ENCODE assay signal across 9 cellular contexts in the genomic region with DNA sequence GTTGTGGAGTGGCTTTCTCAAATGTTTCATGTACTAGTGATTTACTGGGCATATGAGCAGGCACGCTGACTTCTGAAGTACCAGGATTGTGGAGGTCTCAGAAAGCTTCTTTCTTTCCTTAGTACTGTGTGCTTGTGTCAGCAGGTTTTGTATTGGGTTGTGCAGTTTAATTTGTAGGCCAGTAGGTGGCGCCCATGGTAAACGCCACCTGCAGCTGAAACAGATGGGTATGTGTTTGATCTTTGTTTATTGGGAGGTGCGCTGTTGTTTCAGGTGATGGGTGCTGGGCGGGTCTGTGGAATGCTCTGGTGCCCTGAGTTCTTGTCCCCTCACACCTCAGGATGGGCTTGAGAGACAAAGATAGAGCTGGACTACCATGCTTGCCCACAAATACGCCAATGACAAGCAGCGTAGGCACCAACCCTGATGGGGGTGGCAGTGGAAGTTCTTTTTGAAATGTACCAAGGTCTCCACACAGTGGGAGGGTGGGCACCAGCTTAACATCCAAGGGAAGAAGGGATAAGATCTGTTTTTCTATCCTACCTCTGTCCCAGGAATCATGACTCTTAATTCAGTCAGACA.
DNase-seq lines count a peak whose midpoint lies in the region; ATAC-seq and TF ChIP-seq lines count a peak whose summit lies in the region.
"Had no signal": no experiment of that assay in that cellular context is flagged by ENCODE, and none has a peak within 500 bp of the region (broad histone marks: within the 10 kb centered on the region; RNA-seq: fewer than 3 reads in every experiment).

No MANE protein-coding gene starts in this region.

- DNase-seq in NCI-H146 (lab: John Stamatoyannopoulos, UW) (peak; percentile 58), WTC11 (ENCODE audit: low spot score) (peak; percentile 19), islet precursor cell (peak; percentile 57), aorta (no peak)

- no peak overlapping the region for H3K27ac Mint-ChIP-seq in WTC11
- H3K27ac Mint-ChIP-seq: T-cell had no signal

- POLR2A ChIA-PET in WTC11 (lab: Charles Lee), result no interaction called here

- WGBS in aorta, 2 donors, result 31 to 34% methylated on average over 7 of the region's 7 CpGs

- no peaks in the 10 kb centered on the region for H3K27me3 ChIP-seq in aorta (ENCODE audit: control insufficient read depth in 1 of 2, insufficient read depth in 2 of 2, low read length in 1 of 2)

- intact Hi-C loops in aorta (cut with DNase I), result no loop called here

- ATAC-seq in GM18502 (IDR thresholded peaks at IDR 0.05; ENCODE audit: poor library complexity, unreplicated experiment), result peak; percentile 96
- ATAC-seq in HG02798 (IDR thresholded peaks at IDR 0.05; ENCODE audit: poor library complexity, unreplicated experiment), result peak; percentile 85
- peak; percentile 78 for ATAC-seq in WTC11
- ATAC-seq in aorta (ENCODE audit: low FRiP score), result peak; percentile 57
- ATAC-seq in HG03521 (IDR thresholded peaks at IDR 0.05; ENCODE audit: unreplicated experiment), result no peak
- ATAC-seq: T-cell had no signal

- H3K9me3 Mint-ChIP-seq in WTC11, result no peaks in the 10 kb centered on the region
- H3K9me3 Mint-ChIP-seq: T-cell had no signal

- H3K4me3 ChIP-seq in aorta (ENCODE audit: low read length in 2 of 2), result no peak overlapping the region

- TF ChIP-seq CTCF in C4-2B (conservative IDR thresholded peaks at IDR 0.05) (peak; percentile 81), WTC11 (IDR thresholded peaks at IDR 0.05) (peak; percentile 26; the same call in 1 of the 2 replicates)

- H3K4me1 Mint-ChIP-seq in WTC11, result peaks cover 23% of the 10 kb centered on the region

- no peaks in the 10 kb centered on the region for H3K9me3 ChIP-seq in aorta (ENCODE audit: control insufficient read depth, low read length)

- no peaks in the 10 kb centered on the region for H3K4me1 ChIP-seq in aorta (ENCODE audit: control insufficient read depth in 1 of 2, insufficient read depth in 2 of 2, low read length in 2 of 2)

- no peaks in the 10 kb centered on the region for H3K36me3 Mint-ChIP-seq in WTC11
- H3K36me3 Mint-ChIP-seq: T-cell had no signal

- no peaks in the 10 kb centered on the region for H3K36me3 ChIP-seq in aorta (ENCODE audit: control insufficient read depth in 1 of 2, insufficient read depth in 2 of 2, low read length in 1 of 2)

- H3K27ac ChIP-seq in C4-2B (peak overlapping the region; percentile 25; the same call in 1 of the 2 replicates), aorta (ENCODE audit: low read depth in 1 of 2, low read length in 2 of 2) (no peak overlapping the region)

- CTCF ChIA-PET in WTC11 (lab: Charles Lee), result interaction anchor here (0.5 to 2.0 kb wide), 17 partner anchors 10 to 683 kb away, joined by 3 to 9 read pairs (median 3); a partner anchor contains a TSS

- H3K4me3 Mint-ChIP-seq in WTC11, result no peak overlapping the region
- H3K4me3 Mint-ChIP-seq: T-cell had no signal

- no peaks in the 10 kb centered on the region for H3K27me3 Mint-ChIP-seq in WTC11 (ENCODE audit: low read depth)

TF ChIP-seq in WTC11, 78 proteins besides CTCF, POLR2A, EP300 and RAD21 (continues in another document):
- TF ChIP-seq ZNF423 (CRISPR knock-in tag; IDR thresholded peaks at IDR 0.05) (no peak), FOXJ3 (CRISPR knock-in tag; IDR thresholded peaks at IDR 0.05; ENCODE audit: borderline replicate concordance) (no peak), ZBTB21 (CRISPR knock-in tag; IDR thresholded peaks at IDR 0.05; ENCODE audit: borderline replicate concordance) (no peak)
- TF ChIP-seq, protein P1, sequence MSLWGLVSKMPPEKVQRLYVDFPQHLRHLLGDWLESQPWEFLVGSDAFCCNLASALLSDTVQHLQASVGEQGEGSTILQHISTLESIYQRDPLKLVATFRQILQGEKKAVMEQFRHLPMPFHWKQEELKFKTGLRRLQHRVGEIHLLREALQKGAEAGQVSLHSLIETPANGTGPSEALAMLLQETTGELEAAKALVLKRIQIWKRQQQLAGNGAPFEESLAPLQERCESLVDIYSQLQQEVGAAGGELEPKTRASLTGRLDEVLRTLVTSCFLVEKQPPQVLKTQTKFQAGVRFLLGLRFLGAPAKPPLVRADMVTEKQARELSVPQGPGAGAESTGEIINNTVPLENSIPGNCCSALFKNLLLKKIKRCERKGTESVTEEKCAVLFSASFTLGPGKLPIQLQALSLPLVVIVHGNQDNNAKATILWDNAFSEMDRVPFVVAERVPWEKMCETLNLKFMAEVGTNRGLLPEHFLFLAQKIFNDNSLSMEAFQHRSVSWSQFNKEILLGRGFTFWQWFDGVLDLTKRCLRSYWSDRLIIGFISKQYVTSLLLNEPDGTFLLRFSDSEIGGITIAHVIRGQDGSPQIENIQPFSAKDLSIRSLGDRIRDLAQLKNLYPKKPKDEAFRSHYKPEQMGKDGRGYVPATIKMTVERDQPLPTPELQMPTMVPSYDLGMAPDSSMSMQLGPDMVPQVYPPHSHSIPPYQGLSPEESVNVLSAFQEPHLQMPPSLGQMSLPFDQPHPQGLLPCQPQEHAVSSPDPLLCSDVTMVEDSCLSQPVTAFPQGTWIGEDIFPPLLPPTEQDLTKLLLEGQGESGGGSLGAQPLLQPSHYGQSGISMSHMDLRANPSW (CRISPR knock-in tag; conservative IDR thresholded peaks at IDR 0.05; ENCODE audit: low read depth), result no peak
- TF ChIP-seq, protein P2, sequence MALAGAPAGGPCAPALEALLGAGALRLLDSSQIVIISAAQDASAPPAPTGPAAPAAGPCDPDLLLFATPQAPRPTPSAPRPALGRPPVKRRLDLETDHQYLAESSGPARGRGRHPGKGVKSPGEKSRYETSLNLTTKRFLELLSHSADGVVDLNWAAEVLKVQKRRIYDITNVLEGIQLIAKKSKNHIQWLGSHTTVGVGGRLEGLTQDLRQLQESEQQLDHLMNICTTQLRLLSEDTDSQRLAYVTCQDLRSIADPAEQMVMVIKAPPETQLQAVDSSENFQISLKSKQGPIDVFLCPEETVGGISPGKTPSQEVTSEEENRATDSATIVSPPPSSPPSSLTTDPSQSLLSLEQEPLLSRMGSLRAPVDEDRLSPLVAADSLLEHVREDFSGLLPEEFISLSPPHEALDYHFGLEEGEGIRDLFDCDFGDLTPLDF (CRISPR knock-in tag; IDR thresholded peaks at IDR 0.05), result no peak
- TF ChIP-seq, protein P3, sequence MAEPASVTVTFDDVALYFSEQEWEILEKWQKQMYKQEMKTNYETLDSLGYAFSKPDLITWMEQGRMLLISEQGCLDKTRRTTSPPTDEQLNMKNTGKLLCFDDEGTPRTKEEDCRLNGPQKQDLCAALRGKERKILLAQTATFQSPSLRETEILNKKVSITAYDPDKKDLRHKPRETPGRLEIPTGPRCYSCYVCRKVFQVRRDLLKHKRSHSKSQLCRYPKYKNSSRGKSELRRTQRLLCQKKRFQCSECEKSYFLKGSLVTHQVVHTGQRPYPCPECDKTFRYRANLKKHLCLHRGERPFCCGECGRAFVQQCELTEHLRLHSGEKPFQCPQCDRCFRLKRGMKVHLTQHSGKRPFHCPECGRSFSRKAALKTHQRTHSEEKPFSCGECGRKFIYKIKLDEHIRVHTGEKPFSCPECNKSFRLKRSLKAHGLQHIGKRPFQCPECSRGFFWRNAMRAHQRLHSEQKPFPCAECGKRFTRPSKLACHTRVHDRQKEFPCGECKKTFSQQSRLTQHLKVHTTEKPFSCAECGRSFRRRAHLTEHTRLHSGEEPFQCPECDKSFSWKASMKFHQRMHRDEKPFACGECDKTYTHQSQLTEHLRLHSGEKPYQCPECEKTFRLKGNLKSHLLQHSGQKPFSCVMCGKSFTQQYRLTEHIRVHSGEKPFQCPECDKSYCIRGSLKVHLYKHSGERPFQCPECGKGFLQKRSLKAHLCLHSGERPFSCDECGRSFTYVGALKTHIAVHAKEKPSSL (CRISPR knock-in tag; conservative IDR thresholded peaks at IDR 0.05), result no peak
- TF ChIP-seq, protein P4, sequence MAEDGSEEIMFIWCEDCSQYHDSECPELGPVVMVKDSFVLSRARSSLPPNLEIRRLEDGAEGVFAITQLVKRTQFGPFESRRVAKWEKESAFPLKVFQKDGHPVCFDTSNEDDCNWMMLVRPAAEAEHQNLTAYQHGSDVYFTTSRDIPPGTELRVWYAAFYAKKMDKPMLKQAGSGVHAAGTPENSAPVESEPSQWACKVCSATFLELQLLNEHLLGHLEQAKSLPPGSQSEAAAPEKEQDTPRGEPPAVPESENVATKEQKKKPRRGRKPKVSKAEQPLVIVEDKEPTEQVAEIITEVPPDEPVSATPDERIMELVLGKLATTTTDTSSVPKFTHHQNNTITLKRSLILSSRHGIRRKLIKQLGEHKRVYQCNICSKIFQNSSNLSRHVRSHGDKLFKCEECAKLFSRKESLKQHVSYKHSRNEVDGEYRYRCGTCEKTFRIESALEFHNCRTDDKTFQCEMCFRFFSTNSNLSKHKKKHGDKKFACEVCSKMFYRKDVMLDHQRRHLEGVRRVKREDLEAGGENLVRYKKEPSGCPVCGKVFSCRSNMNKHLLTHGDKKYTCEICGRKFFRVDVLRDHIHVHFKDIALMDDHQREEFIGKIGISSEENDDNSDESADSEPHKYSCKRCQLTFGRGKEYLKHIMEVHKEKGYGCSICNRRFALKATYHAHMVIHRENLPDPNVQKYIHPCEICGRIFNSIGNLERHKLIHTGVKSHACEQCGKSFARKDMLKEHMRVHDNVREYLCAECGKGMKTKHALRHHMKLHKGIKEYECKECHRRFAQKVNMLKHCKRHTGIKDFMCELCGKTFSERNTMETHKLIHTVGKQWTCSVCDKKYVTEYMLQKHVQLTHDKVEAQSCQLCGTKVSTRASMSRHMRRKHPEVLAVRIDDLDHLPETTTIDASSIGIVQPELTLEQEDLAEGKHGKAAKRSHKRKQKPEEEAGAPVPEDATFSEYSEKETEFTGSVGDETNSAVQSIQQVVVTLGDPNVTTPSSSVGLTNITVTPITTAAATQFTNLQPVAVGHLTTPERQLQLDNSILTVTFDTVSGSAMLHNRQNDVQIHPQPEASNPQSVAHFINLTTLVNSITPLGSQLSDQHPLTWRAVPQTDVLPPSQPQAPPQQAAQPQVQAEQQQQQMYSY (CRISPR knock-in tag; IDR thresholded peaks at IDR 0.05), result no peak

Comparison
In these comparisons a context has a peak if more than half of its experiments do, and no peak if none do; other contexts are left out.
1. DNase-seq: peak in NCI-H146 (single experiment), WTC11 (single experiment) and islet precursor cell (single experiment); none in aorta (0 of 2).